ENCODE assay signal across 16 cellular contexts in genomic region chr12:54148560-54149439, GRCh38. TPM values are rescaled to one million over a fixed set of nuclear protein-coding genes. Genes with fewer than 3 reads are reported as not detected.
DNase-seq lines count a peak whose midpoint lies in the region; ATAC-seq lines count a peak whose summit lies in the region.
"Had no signal": no experiment of that assay in that cellular context is flagged by ENCODE, and none has a peak within 500 bp of the region (broad histone marks: within the 10 kb centered on the region; RNA-seq: fewer than 3 reads in every experiment).

No MANE protein-coding gene starts in this region.

- no CpG with 5 or more reads among the region's 11 CpGs for WGBS in neuronal stem cell (ENCODE audit: extremely low coverage in 2 of 2, insufficient read length in 2 of 2, insufficient replicate concordance in 1 of 2), 2 donors

- DNase-seq in NCI-H82 (lab: John Stamatoyannopoulos, UW): peak; percentile 54
- no peak for DNase-seq in NCI-H82 treated with DMSO at 0.1 percent for 48 hours (lab: John Stamatoyannopoulos, UW; ENCODE audit: unreplicated experiment)
- DNase-seq in SK-N-MC (ENCODE audit: low read depth, low spot score): no peak
- DNase-seq in left kidney (ENCODE audit: low read depth, low spot score): peak; percentile 77
- no peak for DNase-seq in neuronal stem cell (ENCODE audit: low spot score)
- no peak for DNase-seq in NCI-H526 treated with DMSO at 0.1 percent for 48 hours (lab: John Stamatoyannopoulos, UW)
- DNase-seq: 8988T; CD4-positive, alpha-beta memory T cell; DMS153; DMS79; GDM1 had no signal

- no peak overlapping the region for H3K14ac ChIP-seq in neuronal stem cell (ENCODE audit: low read length)

- H3K27ac ChIP-seq in SK-N-MC (no peak overlapping the region), neuronal stem cell (replicated peaks; ENCODE audit: low read length) (no peak overlapping the region)
- H3K27ac ChIP-seq: BLaER1 had no signal

- H3K36me3 ChIP-seq in SK-N-MC (ENCODE audit: insufficient read depth, low read length): no peaks in the 10 kb centered on the region
- no peaks in the 10 kb centered on the region for H3K36me3 ChIP-seq in neuronal stem cell (replicated peaks in 1 of 2; ENCODE audit: control insufficient read depth in 2 of 2, insufficient read depth in 2 of 2, low read length in 2 of 2)
- H3K36me3 ChIP-seq: BLaER1 had no signal

- no peak overlapping the region for H4K8ac ChIP-seq in neuronal stem cell (ENCODE audit: low read depth, low read length)

- H2BK15ac ChIP-seq in neuronal stem cell (ENCODE audit: low read length): no peak overlapping the region

- ATAC-seq in GM19452 (IDR thresholded peaks at IDR 0.05; ENCODE audit: unreplicated experiment) (no peak), HG02870 (IDR thresholded peaks at IDR 0.05; ENCODE audit: unreplicated experiment) (no peak)
- ATAC-seq: HCT116, HepG2 had no signal

- no peak overlapping the region for H4K91ac ChIP-seq in neuronal stem cell (ENCODE audit: low read depth, low read length, poor library complexity)

- no peak overlapping the region; the same call in 1 of the 2 replicates for H3K4me3 ChIP-seq in SK-N-MC
- no peak overlapping the region for H3K4me3 ChIP-seq in neuronal stem cell (ENCODE audit: low read length in 2 of 2)
- H3K4me3 ChIP-seq: BLaER1 had no signal

- no peak overlapping the region for H3K23ac ChIP-seq in neuronal stem cell (ENCODE audit: low read depth, low read length, poor library complexity)

- peak overlapping the region; percentile 65 for H3K18ac ChIP-seq in neuronal stem cell (ENCODE audit: low read length)

- peaks cover 0 to 4% of the 10 kb centered on the region in 2 donors for H3K4me1 ChIP-seq in neuronal stem cell (ENCODE audit: control insufficient read depth in 2 of 2, insufficient read depth in 1 of 2, low read depth in 1 of 2, low read length in 2 of 2)
- H3K4me1 ChIP-seq: BLaER1 had no signal

- no peak overlapping the region for H2AFZ ChIP-seq in neuronal stem cell (ENCODE audit: low read length)

- H3K79me1 ChIP-seq in neuronal stem cell (ENCODE audit: low read depth, low read length): no peaks in the 10 kb centered on the region

- H3K9ac ChIP-seq in SK-N-MC (ENCODE audit: insufficient read length) (peak overlapping the region; percentile 35), neuronal stem cell (ENCODE audit: low read depth, low read length, poor library complexity) (no peak overlapping the region)
- H3K9ac ChIP-seq: BLaER1 had no signal

- no peak overlapping the region for H3K4ac ChIP-seq in neuronal stem cell (ENCODE audit: low read length)

- peaks cover 0 to 83% (median 0%) of the 10 kb centered on the region in 3 experiments for H3K27me3 ChIP-seq in neuronal stem cell (ENCODE audit: control insufficient read depth in 3 of 3, insufficient read depth in 3 of 3, low read depth in 1 of 3, low read length in 3 of 3)

- peak overlapping the region; percentile 29 for H2AK5ac ChIP-seq in neuronal stem cell (ENCODE audit: low read depth, low read length)

- H3K9me3 ChIP-seq in SK-N-MC (ENCODE audit: low read depth, low read length) (no peaks in the 10 kb centered on the region), neuronal stem cell (replicated peaks in 1 of 2; ENCODE audit: control insufficient read depth in 2 of 2, insufficient read depth in 1 of 2, low read depth in 1 of 2, low read length in 2 of 2) (no peaks in the 10 kb centered on the region)
- H3K9me3 ChIP-seq: BLaER1 had no signal

- no peak overlapping the region for H2BK5ac ChIP-seq in neuronal stem cell (ENCODE audit: low read length)

- no peak overlapping the region for H3K4me2 ChIP-seq in neuronal stem cell (ENCODE audit: insufficient read depth, low read length, poor library complexity, severe bottlenecking)
- H3K4me2 ChIP-seq: BLaER1 had no signal

- no peak overlapping the region for H2BK120ac ChIP-seq in neuronal stem cell (ENCODE audit: low read depth, low read length)

- no peak overlapping the region for H2BK12ac ChIP-seq in neuronal stem cell (ENCODE audit: low read length)

RNA-seq across cellular contexts. Expression of gene SMUG1, which starts 40.0 kb away (rescaled TPM):
- polyA plus RNA-seq in neuronal stem cell (2013, experiment 1 of 2): 18.0 TPM
- polyA plus RNA-seq in neuronal stem cell (2013, experiment 2 of 2): 16.7 TPM

Comparison
In these comparisons a context has a peak if more than half of its experiments do, and no peak if none do; other contexts are left out.
1. DNase-seq: peak in NCI-H82 (single experiment) and left kidney (single experiment); none in NCI-H82 treated with DMSO at 0.1 percent for 48 hours (single experiment), SK-N-MC (single experiment), neuronal stem cell (single experiment) and NCI-H526 treated with DMSO at 0.1 percent for 48 hours (single experiment).